Comparison of ENCODE assay signal across 14 cellular contexts in the genomic region with DNA sequence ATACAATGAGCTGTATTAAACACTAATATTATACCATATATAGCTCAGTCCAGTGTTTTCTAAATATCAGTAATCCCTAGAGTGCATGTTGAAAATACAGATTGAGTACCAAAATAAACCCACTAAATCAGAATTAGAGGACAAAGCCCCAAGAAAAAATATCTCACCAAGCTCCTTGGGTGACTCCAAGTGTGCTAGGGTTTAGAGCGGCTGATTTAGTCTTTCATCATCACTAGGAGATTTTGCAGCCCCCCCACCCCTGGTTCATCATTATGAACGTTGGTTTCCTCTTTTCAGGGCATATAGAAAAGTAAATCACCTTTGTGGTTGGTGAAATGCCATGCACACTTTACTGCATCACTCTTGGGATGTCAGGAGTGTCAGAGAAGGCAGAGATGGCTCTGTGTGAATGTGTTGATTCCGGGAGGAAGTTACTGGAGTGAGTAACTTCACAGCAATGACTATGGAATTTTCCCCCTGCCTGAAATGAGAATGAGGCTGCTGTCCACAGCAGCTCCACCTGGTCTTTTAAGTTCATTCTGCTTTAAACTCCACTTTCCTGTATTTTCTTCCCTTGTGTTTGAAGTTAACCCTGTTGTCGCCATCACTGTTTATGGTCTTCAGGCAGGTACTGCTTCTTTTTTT. TPM values are rescaled to one million over a fixed set of nuclear protein-coding genes. Genes with fewer than 3 reads are reported as not detected.
DNase-seq lines count a peak whose midpoint lies in the region; ATAC-seq and TF ChIP-seq lines count a peak whose summit lies in the region.
"Had no signal": no experiment of that assay in that cellular context is flagged by ENCODE, and none has a peak within 500 bp of the region (broad histone marks: within the 10 kb centered on the region; RNA-seq: fewer than 3 reads in every experiment).

No MANE protein-coding gene starts in this region.

- H4K91ac ChIP-seq in mesenchymal stem cell (ENCODE audit: low read length): no peak overlapping the region

- H3K27ac ChIP-seq in Panc1 (ENCODE audit: low read length): no peak overlapping the region
- peak overlapping the region; percentile 86 for H3K27ac ChIP-seq in mesenchymal stem cell (ENCODE audit: low read length, poor library complexity, severe bottlenecking)
- H3K27ac ChIP-seq: epithelial cell of prostate had no signal

- CTCF ChIA-PET in Panc1 (lab: Charles Lee): no interaction called here

- no peaks in the 10 kb centered on the region for H3K9me3 Mint-ChIP-seq in immature natural killer cell
- no peaks in the 10 kb centered on the region for H3K9me3 Mint-ChIP-seq in type B pancreatic cell
- H3K9me3 Mint-ChIP-seq: activated CD4-positive, alpha-beta T cell treated with anti-CD3 and anti-CD28 coated beads, Interleukin-2, amount 10 ng/mL, durations not matched to agents 24 days and 14 days; CD4-positive, alpha-beta memory T cell; stimulated activated naive CD8-positive, alpha-beta T cell treated with anti-CD3 and anti-CD28 coated beads, Interleukin-15, amount 100 ng/mL, for 72 hours had no signal

- H3K4me2 ChIP-seq in mesenchymal stem cell (ENCODE audit: low read length, poor library complexity, severe bottlenecking): no peak overlapping the region

- no TSS peak for BruUV-seq in Panc1 (replicated peaks; lab: Mats Ljungman, UMichigan)

- H3K4me1 ChIP-seq in Panc1 (ENCODE audit: control insufficient read depth, insufficient read depth, low read length) (no peaks in the 10 kb centered on the region; the same call in 1 of the 2 replicates), mesenchymal stem cell (ENCODE audit: control insufficient read depth, insufficient read depth, low read depth, low read length) (no peaks in the 10 kb centered on the region)

- H3K18ac ChIP-seq in mesenchymal stem cell (ENCODE audit: low read depth in 1 of 2, low read length in 2 of 2): no peak overlapping the region

- H3K9ac ChIP-seq in mesenchymal stem cell (ENCODE audit: low read length): no peak overlapping the region

- H3K4me1 Mint-ChIP-seq in immature natural killer cell: no peaks in the 10 kb centered on the region
- H3K4me1 Mint-ChIP-seq in type B pancreatic cell (ENCODE audit: unreplicated experiment): peaks cover 5% of the 10 kb centered on the region
- H3K4me1 Mint-ChIP-seq: CD4-positive, alpha-beta memory T cell had no signal

- H3K4me3 Mint-ChIP-seq in immature natural killer cell (no peak overlapping the region), type B pancreatic cell (no peak overlapping the region)
- H3K4me3 Mint-ChIP-seq: activated CD4-positive, alpha-beta T cell treated with anti-CD3 and anti-CD28 coated beads, Interleukin-2, amount 10 ng/mL, durations not matched to agents 24 days and 14 days; CD4-positive, alpha-beta memory T cell; stimulated activated naive CD8-positive, alpha-beta T cell treated with anti-CD3 and anti-CD28 coated beads, Interleukin-15, amount 100 ng/mL, for 72 hours had no signal

- no peak overlapping the region for H3K4me3 ChIP-seq in Panc1 (ENCODE audit: low read depth in 2 of 2, low read length in 2 of 2)
- no peak overlapping the region for H3K4me3 ChIP-seq in mesenchymal stem cell (ENCODE audit: insufficient read depth in 1 of 2, low read depth in 1 of 2, low read length in 2 of 2)

- no peak for TF ChIP-seq CTCF in Panc1 (IDR thresholded peaks at IDR 0.05)
- TF ChIP-seq CTCF in type B pancreatic cell (conservative IDR thresholded peaks at IDR 0.05): no peak

- DNase-seq in ELR (ENCODE audit: low read depth) (peak; percentile 82), Panc1 (ENCODE audit: low read depth, low spot score) (no peak), dermis microvascular lymphatic vessel endothelial cell (ENCODE audit: low read depth in 2 of 2) (peak; percentile 42 to 70), mesenchymal stem cell (peak; percentile 60), immature natural killer cell (no peak), type B pancreatic cell (ENCODE audit: extremely low spot score, unreplicated experiment) (no peak)
- no peak for DNase-seq in central memory CD4-positive, alpha-beta T cell
- DNase-seq: activated CD4-positive, alpha-beta T cell treated with anti-CD3 and anti-CD28 coated beads, Interleukin-2, amount 10 ng/mL, durations not matched to agents 24 days and 14 days; activated T-cell treated with anti-CD3 and anti-CD28 coated beads, Interleukin-2, amount 50 U/mL, for 48 hours; CD4-positive, alpha-beta memory T cell; right cardiac atrium; stimulated activated naive CD8-positive, alpha-beta T cell treated with anti-CD3 and anti-CD28 coated beads, Interleukin-15, amount 100 ng/mL, for 72 hours had no signal

- no peak overlapping the region for H3K23ac ChIP-seq in mesenchymal stem cell (ENCODE audit: low read length in 2 of 2)

- ATAC-seq in Panc1 (peak; percentile 65; the same call in 1 of the 2 replicates), GM21367 (IDR thresholded peaks at IDR 0.05; ENCODE audit: unreplicated experiment) (no peak)
- ATAC-seq: right cardiac atrium; stimulated activated naive CD8-positive, alpha-beta T cell treated with anti-CD3 and anti-CD28 coated beads, Interleukin-15, amount 100 ng/mL, for 72 hours had no signal

- no peak overlapping the region for H2BK120ac ChIP-seq in mesenchymal stem cell (ENCODE audit: low read depth, low read length)

- no peak overlapping the region for H2BK15ac ChIP-seq in mesenchymal stem cell (ENCODE audit: low read depth, poor library complexity, severe bottlenecking)

- POLR2A ChIA-PET in Panc1 (lab: Charles Lee): interaction anchor here (0.5 kb wide), 1 partner anchor 199 kb away, joined by 5 read pairs; no protein-coding TSS in a partner anchor

- no peak overlapping the region for H2BK12ac ChIP-seq in mesenchymal stem cell (ENCODE audit: low read length in 2 of 2)

- no peaks in the 10 kb centered on the region for H3K27me3 Mint-ChIP-seq in immature natural killer cell (ENCODE audit: low read depth in 3 of 3)
- no peaks in the 10 kb centered on the region for H3K27me3 Mint-ChIP-seq in type B pancreatic cell
- H3K27me3 Mint-ChIP-seq: activated CD4-positive, alpha-beta T cell treated with anti-CD3 and anti-CD28 coated beads, Interleukin-2, amount 10 ng/mL, durations not matched to agents 24 days and 14 days; CD4-positive, alpha-beta memory T cell; stimulated activated naive CD8-positive, alpha-beta T cell treated with anti-CD3 and anti-CD28 coated beads, Interleukin-15, amount 100 ng/mL, for 72 hours had no signal

- no peak overlapping the region for H2AK5ac ChIP-seq in mesenchymal stem cell (ENCODE audit: low read length, severe bottlenecking)

- H3K27me3 ChIP-seq in Panc1 (ENCODE audit: control insufficient read depth, insufficient read depth, low read length) (no peaks in the 10 kb centered on the region), mesenchymal stem cell (ENCODE audit: control insufficient read depth in 1 of 2, insufficient read depth in 1 of 2, low read length in 2 of 2) (no peaks in the 10 kb centered on the region)

- peaks cover under 1% of the 10 kb centered on the region for H3K79me1 ChIP-seq in mesenchymal stem cell (replicated peaks; ENCODE audit: low read length, poor library complexity, severe bottlenecking)

- peaks cover 3 to 18% (median 11%) of the 10 kb centered on the region in 3 donors for H3K36me3 Mint-ChIP-seq in immature natural killer cell
- H3K36me3 Mint-ChIP-seq in type B pancreatic cell: no peaks in the 10 kb centered on the region

- H3K4ac ChIP-seq in mesenchymal stem cell (ENCODE audit: low read depth in 1 of 2, low read length in 2 of 2): no peak overlapping the region

- no peak overlapping the region for H3K14ac ChIP-seq in mesenchymal stem cell (ENCODE audit: low read length in 2 of 2)

- no peak overlapping the region for H3K27ac Mint-ChIP-seq in immature natural killer cell
- H3K27ac Mint-ChIP-seq in type B pancreatic cell: no peak overlapping the region
- H3K27ac Mint-ChIP-seq: activated CD4-positive, alpha-beta T cell treated with anti-CD3 and anti-CD28 coated beads, Interleukin-2, amount 10 ng/mL, durations not matched to agents 24 days and 14 days; CD4-positive, alpha-beta memory T cell; stimulated activated naive CD8-positive, alpha-beta T cell treated with anti-CD3 and anti-CD28 coated beads, Interleukin-15, amount 100 ng/mL, for 72 hours had no signal

- in situ Hi-C loops in Panc1 (cut with HindIII; ENCODE audit: low pct_unique_long_range_greater_than_20kb, low sequenced_read_pairs): no loop called here

- H3K36me3 ChIP-seq in Panc1 (ENCODE audit: control insufficient read depth, insufficient read depth, low read length): no peaks in the 10 kb centered on the region; the same call in 1 of the 2 replicates
- peaks cover 0 to 19% of the 10 kb centered on the region in 2 experiments for H3K36me3 ChIP-seq in mesenchymal stem cell (ENCODE audit: control insufficient read depth in 1 of 2, insufficient read depth in 2 of 2, low read depth in 1 of 2, low read length in 2 of 2)

- no peak overlapping the region for H4K8ac ChIP-seq in mesenchymal stem cell (ENCODE audit: low read length)

- 20% methylated on average over 3 of the region's 4 CpGs for WGBS in mesenchymal stem cell

- intact Hi-C loops in Panc1 (cut with micrococcal nuclease; ENCODE audit: unreplicated experiment): no loop called here

- peak overlapping the region; percentile 62 for H2BK5ac ChIP-seq in mesenchymal stem cell (ENCODE audit: low read depth, low read length, poor library complexity, severe bottlenecking)

- H3K9me3 ChIP-seq in Panc1 (ENCODE audit: control insufficient read depth, insufficient read depth, low read depth, low read length): no peaks in the 10 kb centered on the region
- no peaks in the 10 kb centered on the region for H3K9me3 ChIP-seq in mesenchymal stem cell (ENCODE audit: control insufficient read depth, low read length)

- H2AFZ ChIP-seq in mesenchymal stem cell (ENCODE audit: low read depth, low read length): no peak overlapping the region

RNA-seq across cellular contexts. Expression of gene ANAPC4, which starts 25.2 kb away (rescaled TPM):
- total RNA-seq in Panc1 (2021; ENCODE audit: unreplicated experiment) (22.8 TPM), dermis microvascular lymphatic vessel endothelial cell (19.3 and 21.4 TPM in 2 replicates), type B pancreatic cell (ENCODE audit: low replicate concordance) (17.8 and 29.1 TPM in 2 replicates)
- polyA plus RNA-seq in Panc1 (2012; ENCODE audit: insufficient read length): 6.9 TPM
- polyA plus RNA-seq in mesenchymal stem cell (2013, experiment 1 of 2): 12.7 TPM
- polyA plus RNA-seq in mesenchymal stem cell (2013, experiment 2 of 2): 12.7 TPM
- polyA plus RNA-seq in immature natural killer cell: 10 to 100 TPM; 13.3 to 25.7 (median 18.6) TPM

RNA-seq across cellular contexts. Expression of gene ZCCHC4, which starts 39.3 kb away (rescaled TPM):
- total RNA-seq in Panc1 (2021; ENCODE audit: unreplicated experiment): 6.0 TPM
- polyA plus RNA-seq in Panc1 (2012; ENCODE audit: insufficient read length): 3.3 TPM
- total RNA-seq in dermis microvascular lymphatic vessel endothelial cell: 4.6 and 5.3 TPM in 2 replicates
- 5.6 TPM for polyA plus RNA-seq in mesenchymal stem cell (2013, experiment 1 of 2)
- polyA plus RNA-seq in mesenchymal stem cell (2013, experiment 2 of 2): 5.5 TPM
- 1 to 10 TPM; 3.8 to 9.2 (median 4.6) TPM for polyA plus RNA-seq in immature natural killer cell
- total RNA-seq in type B pancreatic cell (ENCODE audit: low replicate concordance): 9.3 and 11.2 TPM in 2 replicates

Comparison
In these comparisons a context has a peak if more than half of its experiments do, and no peak if none do; other contexts are left out.
1. DNase-seq: peak in ELR (single experiment), dermis microvascular lymphatic vessel endothelial cell (2 of 2) and mesenchymal stem cell (single experiment); none in Panc1 (single experiment), immature natural killer cell (0 of 3), type B pancreatic cell (single experiment) and central memory CD4-positive, alpha-beta T cell (single experiment).